ENCODE assay signal across 1 cellular context in the genomic region with DNA sequence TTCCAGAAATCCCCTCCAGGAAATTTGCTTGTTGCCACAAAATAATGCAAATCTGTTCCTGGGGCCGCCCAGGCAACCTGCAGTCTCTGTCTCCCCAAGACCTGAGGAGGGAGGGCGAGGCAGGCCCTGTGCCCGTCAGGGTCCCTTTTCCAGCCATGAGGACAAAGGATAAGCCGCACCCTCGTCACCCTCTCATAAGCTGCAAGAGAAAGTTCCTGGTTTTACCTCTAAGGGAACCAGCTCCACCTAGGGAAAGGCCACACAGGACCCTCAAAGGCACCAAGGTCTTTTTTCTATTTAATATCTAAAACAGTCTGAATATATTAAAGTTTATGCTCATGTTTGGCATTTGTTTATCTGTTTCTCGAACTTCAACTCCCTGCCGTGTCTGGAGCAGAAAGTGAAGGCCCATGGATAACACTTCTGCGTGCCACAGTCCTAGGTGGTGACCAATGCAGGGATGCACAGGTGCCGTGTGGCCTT.
TF ChIP-seq lines count a peak whose summit lies in the region.

No MANE protein-coding gene starts in this region.

TF ChIP-seq in K562, 482 proteins besides CTCF, POLR2A, EP300 and RAD21:
- TF ChIP-seq, protein P1, sequence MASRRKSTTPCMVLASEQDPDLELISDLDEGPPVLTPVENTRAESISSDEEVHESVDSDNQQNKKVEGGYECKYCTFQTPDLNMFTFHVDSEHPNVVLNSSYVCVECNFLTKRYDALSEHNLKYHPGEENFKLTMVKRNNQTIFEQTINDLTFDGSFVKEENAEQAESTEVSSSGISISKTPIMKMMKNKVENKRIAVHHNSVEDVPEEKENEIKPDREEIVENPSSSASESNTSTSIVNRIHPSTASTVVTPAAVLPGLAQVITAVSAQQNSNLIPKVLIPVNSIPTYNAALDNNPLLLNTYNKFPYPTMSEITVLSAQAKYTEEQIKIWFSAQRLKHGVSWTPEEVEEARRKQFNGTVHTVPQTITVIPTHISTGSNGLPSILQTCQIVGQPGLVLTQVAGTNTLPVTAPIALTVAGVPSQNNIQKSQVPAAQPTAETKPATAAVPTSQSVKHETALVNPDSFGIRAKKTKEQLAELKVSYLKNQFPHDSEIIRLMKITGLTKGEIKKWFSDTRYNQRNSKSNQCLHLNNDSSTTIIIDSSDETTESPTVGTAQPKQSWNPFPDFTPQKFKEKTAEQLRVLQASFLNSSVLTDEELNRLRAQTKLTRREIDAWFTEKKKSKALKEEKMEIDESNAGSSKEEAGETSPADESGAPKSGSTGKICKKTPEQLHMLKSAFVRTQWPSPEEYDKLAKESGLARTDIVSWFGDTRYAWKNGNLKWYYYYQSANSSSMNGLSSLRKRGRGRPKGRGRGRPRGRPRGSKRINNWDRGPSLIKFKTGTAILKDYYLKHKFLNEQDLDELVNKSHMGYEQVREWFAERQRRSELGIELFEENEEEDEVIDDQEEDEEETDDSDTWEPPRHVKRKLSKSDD (conservative IDR thresholded peaks at IDR 0.05; ENCODE audit: low read length), result no peak
- no peak for TF ChIP-seq ZNF77 (CRISPR knock-in tag; IDR thresholded peaks at IDR 0.05)
- no peak for TF ChIP-seq E2F3 (CRISPR knock-in tag; IDR thresholded peaks at IDR 0.05)
- no peak for TF ChIP-seq ZFPM2 (CRISPR knock-in tag; IDR thresholded peaks at IDR 0.05)
- TF ChIP-seq, protein P2, sequence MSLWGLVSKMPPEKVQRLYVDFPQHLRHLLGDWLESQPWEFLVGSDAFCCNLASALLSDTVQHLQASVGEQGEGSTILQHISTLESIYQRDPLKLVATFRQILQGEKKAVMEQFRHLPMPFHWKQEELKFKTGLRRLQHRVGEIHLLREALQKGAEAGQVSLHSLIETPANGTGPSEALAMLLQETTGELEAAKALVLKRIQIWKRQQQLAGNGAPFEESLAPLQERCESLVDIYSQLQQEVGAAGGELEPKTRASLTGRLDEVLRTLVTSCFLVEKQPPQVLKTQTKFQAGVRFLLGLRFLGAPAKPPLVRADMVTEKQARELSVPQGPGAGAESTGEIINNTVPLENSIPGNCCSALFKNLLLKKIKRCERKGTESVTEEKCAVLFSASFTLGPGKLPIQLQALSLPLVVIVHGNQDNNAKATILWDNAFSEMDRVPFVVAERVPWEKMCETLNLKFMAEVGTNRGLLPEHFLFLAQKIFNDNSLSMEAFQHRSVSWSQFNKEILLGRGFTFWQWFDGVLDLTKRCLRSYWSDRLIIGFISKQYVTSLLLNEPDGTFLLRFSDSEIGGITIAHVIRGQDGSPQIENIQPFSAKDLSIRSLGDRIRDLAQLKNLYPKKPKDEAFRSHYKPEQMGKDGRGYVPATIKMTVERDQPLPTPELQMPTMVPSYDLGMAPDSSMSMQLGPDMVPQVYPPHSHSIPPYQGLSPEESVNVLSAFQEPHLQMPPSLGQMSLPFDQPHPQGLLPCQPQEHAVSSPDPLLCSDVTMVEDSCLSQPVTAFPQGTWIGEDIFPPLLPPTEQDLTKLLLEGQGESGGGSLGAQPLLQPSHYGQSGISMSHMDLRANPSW (CRISPR knock-in tag; IDR thresholded peaks at IDR 0.05), result no peak
- TF ChIP-seq ZKSCAN3 (CRISPR knock-in tag; IDR thresholded peaks at IDR 0.05), result no peak
- no peak for TF ChIP-seq HDAC3 (IDR thresholded peaks at IDR 0.05; ENCODE audit: borderline replicate concordance, partially characterized antibody)
- no peak for TF ChIP-seq ADNP (tag; IDR thresholded peaks at IDR 0.05)
- TF ChIP-seq SRF (CRISPR knock-in tag; IDR thresholded peaks at IDR 0.05), result no peak
- no peak for TF ChIP-seq EWSR1 (IDR thresholded peaks at IDR 0.05; ENCODE audit: borderline replicate concordance, low read depth, partially characterized antibody)
- peak; percentile 11 to 16; a peak in 2 of 4 replicates for TF ChIP-seq NRF1 (conservative IDR thresholded peaks at IDR 0.05 in 1 of 2, IDR thresholded peaks at IDR 0.05 in 1 of 2)
- TF ChIP-seq, protein P3, sequence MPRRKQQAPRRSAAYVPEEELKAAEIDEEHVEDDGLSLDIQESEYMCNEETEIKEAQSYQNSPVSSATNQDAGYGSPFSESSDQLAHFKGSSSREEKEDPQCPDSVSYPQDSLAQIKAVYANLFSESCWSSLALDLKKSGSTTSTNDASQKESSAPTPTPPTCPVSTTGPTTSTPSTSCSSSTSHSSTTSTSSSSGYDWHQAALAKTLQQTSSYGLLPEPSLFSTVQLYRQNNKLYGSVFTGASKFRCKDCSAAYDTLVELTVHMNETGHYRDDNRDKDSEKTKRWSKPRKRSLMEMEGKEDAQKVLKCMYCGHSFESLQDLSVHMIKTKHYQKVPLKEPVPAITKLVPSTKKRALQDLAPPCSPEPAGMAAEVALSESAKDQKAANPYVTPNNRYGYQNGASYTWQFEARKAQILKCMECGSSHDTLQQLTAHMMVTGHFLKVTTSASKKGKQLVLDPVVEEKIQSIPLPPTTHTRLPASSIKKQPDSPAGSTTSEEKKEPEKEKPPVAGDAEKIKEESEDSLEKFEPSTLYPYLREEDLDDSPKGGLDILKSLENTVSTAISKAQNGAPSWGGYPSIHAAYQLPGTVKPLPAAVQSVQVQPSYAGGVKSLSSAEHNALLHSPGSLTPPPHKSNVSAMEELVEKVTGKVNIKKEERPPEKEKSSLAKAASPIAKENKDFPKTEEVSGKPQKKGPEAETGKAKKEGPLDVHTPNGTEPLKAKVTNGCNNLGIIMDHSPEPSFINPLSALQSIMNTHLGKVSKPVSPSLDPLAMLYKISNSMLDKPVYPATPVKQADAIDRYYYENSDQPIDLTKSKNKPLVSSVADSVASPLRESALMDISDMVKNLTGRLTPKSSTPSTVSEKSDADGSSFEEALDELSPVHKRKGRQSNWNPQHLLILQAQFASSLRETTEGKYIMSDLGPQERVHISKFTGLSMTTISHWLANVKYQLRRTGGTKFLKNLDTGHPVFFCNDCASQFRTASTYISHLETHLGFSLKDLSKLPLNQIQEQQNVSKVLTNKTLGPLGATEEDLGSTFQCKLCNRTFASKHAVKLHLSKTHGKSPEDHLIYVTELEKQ (CRISPR knock-in tag; IDR thresholded peaks at IDR 0.05), result no peak
- TF ChIP-seq, protein P4, sequence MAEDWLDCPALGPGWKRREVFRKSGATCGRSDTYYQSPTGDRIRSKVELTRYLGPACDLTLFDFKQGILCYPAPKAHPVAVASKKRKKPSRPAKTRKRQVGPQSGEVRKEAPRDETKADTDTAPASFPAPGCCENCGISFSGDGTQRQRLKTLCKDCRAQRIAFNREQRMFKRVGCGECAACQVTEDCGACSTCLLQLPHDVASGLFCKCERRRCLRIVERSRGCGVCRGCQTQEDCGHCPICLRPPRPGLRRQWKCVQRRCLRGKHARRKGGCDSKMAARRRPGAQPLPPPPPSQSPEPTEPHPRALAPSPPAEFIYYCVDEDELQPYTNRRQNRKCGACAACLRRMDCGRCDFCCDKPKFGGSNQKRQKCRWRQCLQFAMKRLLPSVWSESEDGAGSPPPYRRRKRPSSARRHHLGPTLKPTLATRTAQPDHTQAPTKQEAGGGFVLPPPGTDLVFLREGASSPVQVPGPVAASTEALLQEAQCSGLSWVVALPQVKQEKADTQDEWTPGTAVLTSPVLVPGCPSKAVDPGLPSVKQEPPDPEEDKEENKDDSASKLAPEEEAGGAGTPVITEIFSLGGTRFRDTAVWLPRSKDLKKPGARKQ (CRISPR knock-in tag; IDR thresholded peaks at IDR 0.05), result no peak
- TF ChIP-seq, protein P5, sequence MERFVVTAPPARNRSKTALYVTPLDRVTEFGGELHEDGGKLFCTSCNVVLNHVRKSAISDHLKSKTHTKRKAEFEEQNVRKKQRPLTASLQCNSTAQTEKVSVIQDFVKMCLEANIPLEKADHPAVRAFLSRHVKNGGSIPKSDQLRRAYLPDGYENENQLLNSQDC (CRISPR knock-in tag; IDR thresholded peaks at IDR 0.05), result no peak
- TF ChIP-seq HMGN3 (IDR thresholded peaks at IDR 0.05; ENCODE audit: borderline replicate concordance, extremely low read depth, insufficient read length, low read depth, low read length), result no peak
- TF ChIP-seq ARID1B (IDR thresholded peaks at IDR 0.05), result no peak
- TF ChIP-seq, protein P6, sequence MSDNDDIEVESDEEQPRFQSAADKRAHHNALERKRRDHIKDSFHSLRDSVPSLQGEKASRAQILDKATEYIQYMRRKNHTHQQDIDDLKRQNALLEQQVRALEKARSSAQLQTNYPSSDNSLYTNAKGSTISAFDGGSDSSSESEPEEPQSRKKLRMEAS (CRISPR knock-in tag; IDR thresholded peaks at IDR 0.05), result 0 out of 2 replicates have a peak, but pooled peaks have one; percentile 5
- no peak for TF ChIP-seq RUNX1 (IDR thresholded peaks at IDR 0.05; ENCODE audit: low read depth)
- no peak for TF ChIP-seq ZEB2 (IDR thresholded peaks at IDR 0.05)
- peak; percentile 9 for TF ChIP-seq ZFX (CRISPR knock-in tag; IDR thresholded peaks at IDR 0.05)
- TF ChIP-seq SRSF7 (optimal IDR thresholded peaks at IDR 0.05; ENCODE audit: low read depth, low read length), result no peak
- TF ChIP-seq POLR2AphosphoS2 (IDR thresholded peaks at IDR 0.05; ENCODE audit: low read length), result no peak
- TF ChIP-seq PHF20 (IDR thresholded peaks at IDR 0.05; ENCODE audit: partially characterized antibody), result peak; percentile 4
- 0 out of 2 replicates have a peak, but pooled peaks have one; percentile 29 for TF ChIP-seq L3MBTL2 (IDR thresholded peaks at IDR 0.05)
- TF ChIP-seq GATAD2A (IDR thresholded peaks at IDR 0.05), result no peak
- TF ChIP-seq ZNF282 (CRISPR knock-in tag; IDR thresholded peaks at IDR 0.05), result no peak
- TF ChIP-seq HDAC6 (IDR thresholded peaks at IDR 0.05; ENCODE audit: low read depth, low read length), result no peak
- TF ChIP-seq ZNF785 (CRISPR knock-in tag; IDR thresholded peaks at IDR 0.05), result no peak
- TF ChIP-seq, protein P7, sequence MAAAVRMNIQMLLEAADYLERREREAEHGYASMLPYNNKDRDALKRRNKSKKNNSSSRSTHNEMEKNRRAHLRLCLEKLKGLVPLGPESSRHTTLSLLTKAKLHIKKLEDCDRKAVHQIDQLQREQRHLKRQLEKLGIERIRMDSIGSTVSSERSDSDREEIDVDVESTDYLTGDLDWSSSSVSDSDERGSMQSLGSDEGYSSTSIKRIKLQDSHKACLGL (CRISPR knock-in tag; IDR thresholded peaks at IDR 0.05; ENCODE audit: borderline replicate concordance, poor library complexity, severe bottlenecking), result no peak
- TF ChIP-seq, protein P8, sequence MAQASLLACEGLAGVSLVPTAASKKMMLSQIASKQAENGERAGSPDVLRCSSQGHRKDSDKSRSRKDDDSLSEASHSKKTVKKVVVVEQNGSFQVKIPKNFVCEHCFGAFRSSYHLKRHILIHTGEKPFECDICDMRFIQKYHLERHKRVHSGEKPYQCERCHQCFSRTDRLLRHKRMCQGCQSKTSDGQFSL (CRISPR knock-in tag; IDR thresholded peaks at IDR 0.05), result no peak
- TF ChIP-seq, protein P8 (tag; IDR thresholded peaks at IDR 0.05), result no peak
- TF ChIP-seq ZNF253 (CRISPR knock-in tag; conservative IDR thresholded peaks at IDR 0.05), result no peak
